In the genomic region with DNA sequence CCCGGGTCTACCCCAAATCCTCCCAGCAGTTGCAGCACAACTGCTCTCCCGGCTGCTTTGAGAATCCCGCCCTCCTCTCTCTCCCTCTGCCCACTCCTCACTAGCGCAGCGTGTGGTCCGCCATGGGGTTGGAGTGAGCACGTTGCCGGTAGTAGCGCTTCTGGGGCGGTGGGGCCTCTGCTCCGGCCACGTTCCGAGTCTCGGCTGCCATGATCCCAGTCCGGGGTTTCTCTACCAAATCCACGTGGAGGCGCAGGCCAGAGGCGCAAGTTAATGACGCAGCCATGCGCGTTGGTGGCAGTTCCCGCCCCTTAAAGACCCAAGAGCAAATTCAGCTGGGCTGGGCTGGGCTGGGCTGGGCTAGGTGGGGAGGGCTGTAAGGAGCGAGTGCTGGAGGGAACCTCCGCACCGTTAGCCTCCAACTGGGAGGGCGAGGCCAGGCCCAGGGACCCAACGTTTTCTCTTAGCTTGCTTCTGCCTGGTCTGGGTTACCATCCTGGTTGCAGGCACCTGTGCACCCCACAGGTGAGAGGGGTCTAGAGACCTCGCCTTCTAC, we compare ENCODE assay signal across 1 cellular context.
TF ChIP-seq lines count a peak whose summit lies in the region.

Gene METTL1 (minus strand): TSS at position 233 of the 556 bp plus-strand sequence. CDS start 22 bp downstream, at position 211.

TF ChIP-seq in HepG2, 621 proteins besides CTCF, POLR2A, EP300 and RAD21 (continued from another document and continues in another):
- no peak; the same call in 1 of the 2 replicates for TF ChIP-seq ZNF143 (CRISPR knock-in tag; IDR thresholded peaks at IDR 0.05)
- TF ChIP-seq PHF20 (CRISPR knock-in tag; IDR thresholded peaks at IDR 0.05), result peak; percentile 92
- peak; percentile 94 for TF ChIP-seq PRDM15 (CRISPR knock-in tag; IDR thresholded peaks at IDR 0.05)
- TF ChIP-seq, protein P1, sequence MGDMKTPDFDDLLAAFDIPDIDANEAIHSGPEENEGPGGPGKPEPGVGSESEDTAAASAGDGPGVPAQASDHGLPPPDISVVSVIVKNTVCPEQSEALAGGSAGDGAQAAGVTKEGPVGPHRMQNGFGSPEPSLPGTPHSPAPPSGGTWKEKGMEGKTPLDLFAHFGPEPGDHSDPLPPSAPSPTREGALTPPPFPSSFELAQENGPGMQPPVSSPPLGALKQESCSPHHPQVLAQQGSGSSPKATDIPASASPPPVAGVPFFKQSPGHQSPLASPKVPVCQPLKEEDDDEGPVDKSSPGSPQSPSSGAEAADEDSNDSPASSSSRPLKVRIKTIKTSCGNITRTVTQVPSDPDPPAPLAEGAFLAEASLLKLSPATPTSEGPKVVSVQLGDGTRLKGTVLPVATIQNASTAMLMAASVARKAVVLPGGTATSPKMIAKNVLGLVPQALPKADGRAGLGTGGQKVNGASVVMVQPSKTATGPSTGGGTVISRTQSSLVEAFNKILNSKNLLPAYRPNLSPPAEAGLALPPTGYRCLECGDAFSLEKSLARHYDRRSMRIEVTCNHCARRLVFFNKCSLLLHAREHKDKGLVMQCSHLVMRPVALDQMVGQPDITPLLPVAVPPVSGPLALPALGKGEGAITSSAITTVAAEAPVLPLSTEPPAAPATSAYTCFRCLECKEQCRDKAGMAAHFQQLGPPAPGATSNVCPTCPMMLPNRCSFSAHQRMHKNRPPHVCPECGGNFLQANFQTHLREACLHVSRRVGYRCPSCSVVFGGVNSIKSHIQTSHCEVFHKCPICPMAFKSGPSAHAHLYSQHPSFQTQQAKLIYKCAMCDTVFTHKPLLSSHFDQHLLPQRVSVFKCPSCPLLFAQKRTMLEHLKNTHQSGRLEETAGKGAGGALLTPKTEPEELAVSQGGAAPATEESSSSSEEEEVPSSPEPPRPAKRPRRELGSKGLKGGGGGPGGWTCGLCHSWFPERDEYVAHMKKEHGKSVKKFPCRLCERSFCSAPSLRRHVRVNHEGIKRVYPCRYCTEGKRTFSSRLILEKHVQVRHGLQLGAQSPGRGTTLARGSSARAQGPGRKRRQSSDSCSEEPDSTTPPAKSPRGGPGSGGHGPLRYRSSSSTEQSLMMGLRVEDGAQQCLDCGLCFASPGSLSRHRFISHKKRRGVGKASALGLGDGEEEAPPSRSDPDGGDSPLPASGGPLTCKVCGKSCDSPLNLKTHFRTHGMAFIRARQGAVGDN (CRISPR knock-in tag; IDR thresholded peaks at IDR 0.05), result peak; percentile 91; the same call in 1 of the 2 replicates
- TF ChIP-seq ZNF513 (CRISPR knock-in tag; conservative IDR thresholded peaks at IDR 0.05), result no peak
- 0 out of 2 replicates have a peak, but pooled peaks have one; percentile 22 for TF ChIP-seq SNAI1 (CRISPR knock-in tag; IDR thresholded peaks at IDR 0.05; ENCODE audit: borderline replicate concordance)
- peak; percentile 90 for TF ChIP-seq ZNF331 (CRISPR knock-in tag; IDR thresholded peaks at IDR 0.05)
- peak; percentile 56; the same call in 1 of the 2 replicates for TF ChIP-seq FOXA3 (CRISPR knock-in tag; IDR thresholded peaks at IDR 0.05)
- TF ChIP-seq ZNF383 (CRISPR knock-in tag; IDR thresholded peaks at IDR 0.05; ENCODE audit: borderline replicate concordance), result peak; percentile 88; the same call in 1 of the 2 replicates
- peak; percentile 65; the same call in 1 of the 2 replicates for TF ChIP-seq ZNF780A (CRISPR knock-in tag; IDR thresholded peaks at IDR 0.05)
- peak; percentile 90; the same call in 1 of the 2 replicates for TF ChIP-seq ZFP90 (CRISPR knock-in tag; IDR thresholded peaks at IDR 0.05; ENCODE audit: borderline replicate concordance)
- TF ChIP-seq ZNF3 (CRISPR knock-in tag; IDR thresholded peaks at IDR 0.05), result peak; percentile 41; the same call in 1 of the 2 replicates
- TF ChIP-seq FLYWCH1 (CRISPR knock-in tag; IDR thresholded peaks at IDR 0.05), result peak; percentile 63; the same call in 1 of the 2 replicates
- TF ChIP-seq HHEX (CRISPR knock-in tag; IDR thresholded peaks at IDR 0.05), result no peak
- TF ChIP-seq MED13 (CRISPR knock-in tag; IDR thresholded peaks at IDR 0.05), result no peak
- TF ChIP-seq NPAS2 (CRISPR knock-in tag; IDR thresholded peaks at IDR 0.05; ENCODE audit: borderline replicate concordance), result no peak
- TF ChIP-seq KDM5A (IDR thresholded peaks at IDR 0.05; ENCODE audit: borderline replicate concordance, low read length), result peak; percentile 93
- TF ChIP-seq SIX4 (CRISPR knock-in tag; IDR thresholded peaks at IDR 0.05), result peak; percentile 69; the same call in 1 of the 2 replicates
- TF ChIP-seq HNRNPLL (IDR thresholded peaks at IDR 0.05; ENCODE audit: low read depth, low read length, poor library complexity, severe bottlenecking), result peak; percentile 90
- no peak for TF ChIP-seq SMAD1 (CRISPR knock-in tag; IDR thresholded peaks at IDR 0.05; ENCODE audit: borderline replicate concordance, low read depth)
- no peak for TF ChIP-seq GRHL1 (CRISPR knock-in tag; conservative IDR thresholded peaks at IDR 0.05)
- TF ChIP-seq ZNF343 (CRISPR knock-in tag; IDR thresholded peaks at IDR 0.05), result peak; percentile 75; the same call in 1 of the 2 replicates
- TF ChIP-seq SP4 (CRISPR knock-in tag; IDR thresholded peaks at IDR 0.05), result peak; percentile 95
- TF ChIP-seq ZNF546 (CRISPR knock-in tag; conservative IDR thresholded peaks at IDR 0.05), result peak; percentile 73; the same call in 1 of the 2 replicates
- no peak; the same call in 1 of the 2 replicates for TF ChIP-seq HOXD1 (CRISPR knock-in tag; IDR thresholded peaks at IDR 0.05)
- TF ChIP-seq ZNF501 (CRISPR knock-in tag; IDR thresholded peaks at IDR 0.05), result peak; percentile 96
- no peak; the same call in 1 of the 2 replicates for TF ChIP-seq FOSL2 (CRISPR knock-in tag; IDR thresholded peaks at IDR 0.05)
- TF ChIP-seq ZNF720 (CRISPR knock-in tag; IDR thresholded peaks at IDR 0.05), result 0 out of 2 replicates have a peak, but pooled peaks have one; percentile 22
- 0 out of 2 replicates have a peak, but pooled peaks have one; percentile 14 for TF ChIP-seq ATAD3A (CRISPR knock-in tag; IDR thresholded peaks at IDR 0.05)
- TF ChIP-seq, protein P2, sequence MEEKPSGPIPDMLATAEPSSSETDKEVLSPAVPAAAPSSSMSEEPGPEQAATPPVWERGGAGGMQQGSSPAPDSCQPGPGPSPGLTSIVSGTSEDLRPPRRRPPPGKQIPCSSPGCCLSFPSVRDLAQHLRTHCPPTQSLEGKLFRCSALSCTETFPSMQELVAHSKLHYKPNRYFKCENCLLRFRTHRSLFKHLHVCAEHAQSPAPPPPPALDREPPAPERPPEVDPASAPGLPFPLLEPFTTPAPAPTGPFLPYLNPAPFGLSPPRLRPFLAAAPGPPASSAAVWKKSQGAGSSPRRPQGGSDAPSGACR (CRISPR knock-in tag; IDR thresholded peaks at IDR 0.05), result no peak; the same call in 1 of the 2 replicates
- TF ChIP-seq ERF (CRISPR knock-in tag; IDR thresholded peaks at IDR 0.05), result peak; percentile 52
- TF ChIP-seq TSC22D2 (CRISPR knock-in tag; IDR thresholded peaks at IDR 0.05; ENCODE audit: borderline replicate concordance), result peak; percentile 88; the same call in 1 of the 2 replicates
- TF ChIP-seq, protein P3, sequence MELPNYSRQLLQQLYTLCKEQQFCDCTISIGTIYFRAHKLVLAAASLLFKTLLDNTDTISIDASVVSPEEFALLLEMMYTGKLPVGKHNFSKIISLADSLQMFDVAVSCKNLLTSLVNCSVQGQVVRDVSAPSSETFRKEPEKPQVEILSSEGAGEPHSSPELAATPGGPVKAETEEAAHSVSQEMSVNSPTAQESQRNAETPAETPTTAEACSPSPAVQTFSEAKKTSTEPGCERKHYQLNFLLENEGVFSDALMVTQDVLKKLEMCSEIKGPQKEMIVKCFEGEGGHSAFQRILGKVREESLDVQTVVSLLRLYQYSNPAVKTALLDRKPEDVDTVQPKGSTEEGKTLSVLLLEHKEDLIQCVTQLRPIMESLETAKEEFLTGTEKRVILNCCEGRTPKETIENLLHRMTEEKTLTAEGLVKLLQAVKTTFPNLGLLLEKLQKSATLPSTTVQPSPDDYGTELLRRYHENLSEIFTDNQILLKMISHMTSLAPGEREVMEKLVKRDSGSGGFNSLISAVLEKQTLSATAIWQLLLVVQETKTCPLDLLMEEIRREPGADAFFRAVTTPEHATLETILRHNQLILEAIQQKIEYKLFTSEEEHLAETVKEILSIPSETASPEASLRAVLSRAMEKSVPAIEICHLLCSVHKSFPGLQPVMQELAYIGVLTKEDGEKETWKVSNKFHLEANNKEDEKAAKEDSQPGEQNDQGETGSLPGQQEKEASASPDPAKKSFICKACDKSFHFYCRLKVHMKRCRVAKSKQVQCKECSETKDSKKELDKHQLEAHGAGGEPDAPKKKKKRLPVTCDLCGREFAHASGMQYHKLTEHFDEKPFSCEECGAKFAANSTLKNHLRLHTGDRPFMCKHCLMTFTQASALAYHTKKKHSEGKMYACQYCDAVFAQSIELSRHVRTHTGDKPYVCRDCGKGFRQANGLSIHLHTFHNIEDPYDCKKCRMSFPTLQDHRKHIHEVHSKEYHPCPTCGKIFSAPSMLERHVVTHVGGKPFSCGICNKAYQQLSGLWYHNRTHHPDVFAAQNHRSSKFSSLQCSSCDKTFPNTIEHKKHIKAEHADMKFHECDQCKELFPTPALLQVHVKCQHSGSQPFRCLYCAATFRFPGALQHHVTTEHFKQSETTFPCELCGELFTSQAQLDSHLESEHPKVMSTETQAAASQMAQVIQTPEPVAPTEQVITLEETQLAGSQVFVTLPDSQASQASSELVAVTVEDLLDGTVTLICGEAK (IDR thresholded peaks at IDR 0.05), result no peak
- TF ChIP-seq, protein P3 (CRISPR knock-in tag; IDR thresholded peaks at IDR 0.05), result peak; percentile 77
- TF ChIP-seq NFE2 (CRISPR knock-in tag; IDR thresholded peaks at IDR 0.05), result no peak
